ENCODE assay signal across 23 cellular contexts in genomic region chr11:126740857-126741256, GRCh38.
"Had no signal": no experiment of that assay in that cellular context is flagged by ENCODE, and none has a peak within 500 bp of the region (broad histone marks: within the 10 kb centered on the region; RNA-seq: fewer than 3 reads in every experiment).

No MANE protein-coding gene starts in this region.

- FAIRE-seq: islet of Langerhans had no signal

- H3K27ac ChIP-seq: epithelial cell of prostate, esophagus muscularis mucosa, gastrocnemius medialis, heart right ventricle, neutrophil, psoas muscle, right lobe of liver, tibial artery, upper lobe of left lung, uterus had no signal

- H3K36me3 ChIP-seq: esophagus muscularis mucosa, gastrocnemius medialis, heart right ventricle, neutrophil, right lobe of liver, tibial artery, upper lobe of left lung, uterus had no signal

- H3K4me3 Mint-ChIP-seq: dendritic cell treated with granulocyte-macrophage colony-stimulating factor and Interleukin-4, amounts not matched to agents 40 ng/mL and 50 ng/mL, for 4 days; effector memory CD8-positive, alpha-beta T cell; naive thymus-derived CD4-positive, alpha-beta T cell; nephron progenitor cell; stimulated activated effector memory CD8-positive, alpha-beta T cell treated with anti-CD3 and anti-CD28 coated beads, Interleukin-12 subunit alpha, Interleukin-12 subunit beta, amount 100 ng/mL, for 72 hours had no signal

- H3K36me3 Mint-ChIP-seq: naive thymus-derived CD4-positive, alpha-beta T cell; stimulated activated effector memory CD8-positive, alpha-beta T cell treated with anti-CD3 and anti-CD28 coated beads, Interleukin-12 subunit alpha, Interleukin-12 subunit beta, amount 100 ng/mL, for 72 hours had no signal

- H3K27me3 ChIP-seq: gastrocnemius medialis, right lobe of liver, tibial artery, upper lobe of left lung, uterus had no signal

- H3K9me3 Mint-ChIP-seq: dendritic cell treated with granulocyte-macrophage colony-stimulating factor and Interleukin-4, amounts not matched to agents 40 ng/mL and 50 ng/mL, for 4 days; effector memory CD8-positive, alpha-beta T cell; nephron progenitor cell; stimulated activated effector memory CD8-positive, alpha-beta T cell treated with anti-CD3 and anti-CD28 coated beads, Interleukin-12 subunit alpha, Interleukin-12 subunit beta, amount 100 ng/mL, for 72 hours had no signal

- ATAC-seq: effector memory CD8-positive, alpha-beta T cell; gastrocnemius medialis; heart right ventricle; naive thymus-derived CD4-positive, alpha-beta T cell; psoas muscle; right lobe of liver; stimulated activated effector memory CD8-positive, alpha-beta T cell treated with anti-CD3 and anti-CD28 coated beads, Interleukin-12 subunit alpha, Interleukin-12 subunit beta, amount 100 ng/mL, for 72 hours; stimulated activated naive CD8-positive, alpha-beta T cell treated with anti-CD3 and anti-CD28 coated beads, Interleukin-15, Interleukin-2, amounts not matched to agents 100 U/mL and 50 U/mL, for 24 hours had no signal

- H3K27me3 Mint-ChIP-seq: dendritic cell treated with granulocyte-macrophage colony-stimulating factor and Interleukin-4, amounts not matched to agents 40 ng/mL and 50 ng/mL, for 4 days had no signal

- DNase-seq: effector memory CD8-positive, alpha-beta T cell; gastrocnemius medialis; heart right ventricle; hypothalamus; kidney glomerular epithelial cell; mesendoderm; naive thymus-derived CD4-positive, alpha-beta T cell; nephron progenitor cell; psoas muscle; retina; right lobe of liver; stimulated activated CD4-positive, alpha-beta T cell treated with anti-CD3 and anti-CD28 coated beads, Interleukin-4, amount 100 ng/mL, for 1 hour; stimulated activated CD8-positive, alpha-beta memory T cell treated with anti-CD3 and anti-CD28 coated beads, Interleukin-4, amount 100 ng/mL, for 48 hours; stimulated activated naive CD8-positive, alpha-beta T cell treated with anti-CD3 and anti-CD28 coated beads, Interleukin-15, Interleukin-2, amounts not matched to agents 100 U/mL and 50 U/mL, for 24 hours; tibial artery; upper lobe of left lung; uterus had no signal

- H3K27ac Mint-ChIP-seq: dendritic cell treated with granulocyte-macrophage colony-stimulating factor and Interleukin-4, amounts not matched to agents 40 ng/mL and 50 ng/mL, for 4 days; naive thymus-derived CD4-positive, alpha-beta T cell; nephron progenitor cell; stimulated activated effector memory CD8-positive, alpha-beta T cell treated with anti-CD3 and anti-CD28 coated beads, Interleukin-12 subunit alpha, Interleukin-12 subunit beta, amount 100 ng/mL, for 72 hours had no signal

- H3K4me1 Mint-ChIP-seq: naive thymus-derived CD4-positive, alpha-beta T cell had no signal

- H3K4me1 ChIP-seq: esophagus muscularis mucosa, gastrocnemius medialis, heart right ventricle, psoas muscle, right lobe of liver, tibial artery, upper lobe of left lung, uterus had no signal

- H3K9me3 ChIP-seq: esophagus muscularis mucosa, gastrocnemius medialis, heart right ventricle, neutrophil, psoas muscle, right lobe of liver, tibial artery, upper lobe of left lung, uterus had no signal

- H3K4me3 ChIP-seq: esophagus muscularis mucosa, gastrocnemius medialis, heart right ventricle, psoas muscle, right lobe of liver, tibial artery, upper lobe of left lung, uterus had no signal
